Comparison of ENCODE assay signal across 1 cellular context in the genomic region with DNA sequence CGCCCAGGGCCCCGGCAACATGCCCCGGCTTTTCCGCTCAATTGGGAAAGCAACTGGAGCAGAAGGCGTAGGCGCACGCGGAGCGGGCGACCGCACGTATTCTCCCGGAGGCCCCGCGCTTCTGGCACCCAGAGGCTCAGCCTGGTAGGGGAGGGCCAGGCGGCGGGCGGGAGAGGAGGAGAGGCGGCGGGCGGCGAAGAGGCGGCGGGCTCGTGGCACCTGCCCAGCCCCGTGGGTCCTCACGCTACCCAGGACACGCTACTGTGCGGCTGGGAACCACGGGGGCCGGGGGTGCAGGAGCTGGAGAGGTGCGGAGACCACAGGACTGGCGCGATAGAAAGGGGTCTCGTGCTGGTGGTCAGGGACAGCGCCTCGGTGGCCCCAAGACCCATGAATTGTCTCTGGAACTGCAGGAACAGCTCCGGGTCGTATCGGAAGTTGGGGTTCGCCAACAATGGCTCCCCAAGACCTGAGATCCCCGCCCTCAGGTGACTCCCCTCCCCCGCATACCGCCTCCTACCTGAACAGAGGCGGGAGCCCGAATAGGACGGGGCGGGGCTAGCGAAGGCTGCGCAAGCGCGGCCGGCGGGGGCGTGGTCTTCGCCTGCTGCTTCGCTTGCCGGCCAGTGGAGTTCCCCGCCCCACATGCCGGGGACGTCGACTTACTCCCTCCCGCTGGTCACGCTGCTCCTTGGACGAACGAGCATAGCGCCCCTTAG.
A peak's percentile ranks its signal among the peaks of the same experiment; 100 is the strongest.
TF ChIP-seq lines count a peak whose summit lies in the region.

A gene (minus strand): TSS at position 549 of the 719 bp plus-strand sequence.

TF ChIP-seq in K562, 482 proteins besides CTCF, POLR2A, EP300 and RAD21 (continued from another document and continues in another):
- TF ChIP-seq, protein P1, sequence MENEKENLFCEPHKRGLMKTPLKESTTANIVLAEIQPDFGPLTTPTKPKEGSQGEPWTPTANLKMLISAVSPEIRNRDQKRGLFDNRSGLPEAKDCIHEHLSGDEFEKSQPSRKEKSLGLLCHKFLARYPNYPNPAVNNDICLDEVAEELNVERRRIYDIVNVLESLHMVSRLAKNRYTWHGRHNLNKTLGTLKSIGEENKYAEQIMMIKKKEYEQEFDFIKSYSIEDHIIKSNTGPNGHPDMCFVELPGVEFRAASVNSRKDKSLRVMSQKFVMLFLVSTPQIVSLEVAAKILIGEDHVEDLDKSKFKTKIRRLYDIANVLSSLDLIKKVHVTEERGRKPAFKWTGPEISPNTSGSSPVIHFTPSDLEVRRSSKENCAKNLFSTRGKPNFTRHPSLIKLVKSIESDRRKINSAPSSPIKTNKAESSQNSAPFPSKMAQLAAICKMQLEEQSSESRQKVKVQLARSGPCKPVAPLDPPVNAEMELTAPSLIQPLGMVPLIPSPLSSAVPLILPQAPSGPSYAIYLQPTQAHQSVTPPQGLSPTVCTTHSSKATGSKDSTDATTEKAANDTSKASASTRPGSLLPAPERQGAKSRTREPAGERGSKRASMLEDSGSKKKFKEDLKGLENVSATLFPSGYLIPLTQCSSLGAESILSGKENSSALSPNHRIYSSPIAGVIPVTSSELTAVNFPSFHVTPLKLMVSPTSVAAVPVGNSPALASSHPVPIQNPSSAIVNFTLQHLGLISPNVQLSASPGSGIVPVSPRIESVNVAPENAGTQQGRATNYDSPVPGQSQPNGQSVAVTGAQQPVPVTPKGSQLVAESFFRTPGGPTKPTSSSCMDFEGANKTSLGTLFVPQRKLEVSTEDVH (IDR thresholded peaks at IDR 0.05; ENCODE audit: low read depth, partially characterized antibody), result no peak
- TF ChIP-seq ILF3 (IDR thresholded peaks at IDR 0.05; ENCODE audit: borderline replicate concordance) (no peak), NELFE (IDR thresholded peaks at IDR 0.05; ENCODE audit: insufficient read depth, insufficient read length) (no peak), U2AF1 (optimal IDR thresholded peaks at IDR 0.05; ENCODE audit: low read depth, low read length) (no peak), ZNF217 (CRISPR knock-in tag; IDR thresholded peaks at IDR 0.05) (no peak), BMI1 (IDR thresholded peaks at IDR 0.05; ENCODE audit: low read length) (no peak), COPS2 (conservative IDR thresholded peaks at IDR 0.05) (no peak), RBM14 (IDR thresholded peaks at IDR 0.05; ENCODE audit: borderline replicate concordance, insufficient read depth, low read depth, low read length) (no peak), SMC3 (conservative IDR thresholded peaks at IDR 0.05; ENCODE audit: insufficient read depth, low read depth, low read length) (peak; percentile 49; the same call in 1 of the 2 replicates), SMARCE1 (IDR thresholded peaks at IDR 0.05) (no peak), ZNF3 (CRISPR knock-in tag; IDR thresholded peaks at IDR 0.05) (no peak), ATF7 (IDR thresholded peaks at IDR 0.05) (peak; percentile 49; the same call in 1 of the 2 replicates), ZEB2 (IDR thresholded peaks at IDR 0.05) (peak; percentile 98), KAT7 (CRISPR knock-in tag; IDR thresholded peaks at IDR 0.05; ENCODE audit: borderline replicate concordance) (peak; percentile 90; the same call in 1 of the 2 replicates), HDAC1 (IDR thresholded peaks at IDR 0.05) (peak in 1 of 2 experiments; percentile 62; a peak in 1 of 4 replicates), ZNF263 (CRISPR knock-in tag; IDR thresholded peaks at IDR 0.05; ENCODE audit: borderline replicate concordance) (peak; percentile 68; the same call in 1 of the 2 replicates), CBX8 (IDR thresholded peaks at IDR 0.05; ENCODE audit: borderline replicate concordance, extremely low read depth, low read depth, low read length, poor library complexity, severe bottlenecking) (no peak), EP400 (IDR thresholded peaks at IDR 0.05) (peak; percentile 66; the same call in 1 of the 2 replicates), NFXL1 (CRISPR knock-in tag; IDR thresholded peaks at IDR 0.05) (no peak), RFX7 (CRISPR knock-in tag; IDR thresholded peaks at IDR 0.05) (no peak), DNMT1 (IDR thresholded peaks at IDR 0.05) (0 out of 2 replicates have a peak, but pooled peaks have one; percentile 5), ZKSCAN1 (IDR thresholded peaks at IDR 0.05; ENCODE audit: low read depth, low read length) (peak; percentile 65; the same call in 1 of the 2 replicates), NCOA6 (IDR thresholded peaks at IDR 0.05) (no peak), MED1 (CRISPR knock-in tag; IDR thresholded peaks at IDR 0.05; ENCODE audit: borderline replicate concordance) (no peak), BCL6 (CRISPR knock-in tag; IDR thresholded peaks at IDR 0.05) (no peak), MAFK (IDR thresholded peaks at IDR 0.05; ENCODE audit: low read length) (no peak), ZKSCAN3 (CRISPR knock-in tag; IDR thresholded peaks at IDR 0.05) (no peak), CEBPG (CRISPR knock-in tag; IDR thresholded peaks at IDR 0.05) (0 out of 2 replicates have a peak, but pooled peaks have one; percentile 15), CEBPG (tag; conservative IDR thresholded peaks at IDR 0.05 in 1 of 2, IDR thresholded peaks at IDR 0.05 in 1 of 2) (no peak), RBBP5 (IDR thresholded peaks at IDR 0.05; ENCODE audit: borderline replicate concordance, insufficient read depth, low read length, poor library complexity, severe bottlenecking) (peak; percentile 67), ETV5 (CRISPR knock-in tag; IDR thresholded peaks at IDR 0.05; ENCODE audit: low read depth) (peak; percentile 23; the same call in 1 of the 2 replicates), JUN (IDR thresholded peaks at IDR 0.05; ENCODE audit: borderline replicate concordance, low read depth, low read length) (peak; percentile 54; the same call in 1 of the 2 replicates), JUN (CRISPR knock-in tag; IDR thresholded peaks at IDR 0.05; ENCODE audit: borderline replicate concordance) (no peak)
- TF ChIP-seq, protein P2, sequence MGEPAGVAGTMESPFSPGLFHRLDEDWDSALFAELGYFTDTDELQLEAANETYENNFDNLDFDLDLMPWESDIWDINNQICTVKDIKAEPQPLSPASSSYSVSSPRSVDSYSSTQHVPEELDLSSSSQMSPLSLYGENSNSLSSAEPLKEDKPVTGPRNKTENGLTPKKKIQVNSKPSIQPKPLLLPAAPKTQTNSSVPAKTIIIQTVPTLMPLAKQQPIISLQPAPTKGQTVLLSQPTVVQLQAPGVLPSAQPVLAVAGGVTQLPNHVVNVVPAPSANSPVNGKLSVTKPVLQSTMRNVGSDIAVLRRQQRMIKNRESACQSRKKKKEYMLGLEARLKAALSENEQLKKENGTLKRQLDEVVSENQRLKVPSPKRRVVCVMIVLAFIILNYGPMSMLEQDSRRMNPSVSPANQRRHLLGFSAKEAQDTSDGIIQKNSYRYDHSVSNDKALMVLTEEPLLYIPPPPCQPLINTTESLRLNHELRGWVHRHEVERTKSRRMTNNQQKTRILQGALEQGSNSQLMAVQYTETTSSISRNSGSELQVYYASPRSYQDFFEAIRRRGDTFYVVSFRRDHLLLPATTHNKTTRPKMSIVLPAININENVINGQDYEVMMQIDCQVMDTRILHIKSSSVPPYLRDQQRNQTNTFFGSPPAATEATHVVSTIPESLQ (CRISPR knock-in tag; IDR thresholded peaks at IDR 0.05), result peak; percentile 92; the same call in 1 of the 2 replicates
- TF ChIP-seq, protein P3, sequence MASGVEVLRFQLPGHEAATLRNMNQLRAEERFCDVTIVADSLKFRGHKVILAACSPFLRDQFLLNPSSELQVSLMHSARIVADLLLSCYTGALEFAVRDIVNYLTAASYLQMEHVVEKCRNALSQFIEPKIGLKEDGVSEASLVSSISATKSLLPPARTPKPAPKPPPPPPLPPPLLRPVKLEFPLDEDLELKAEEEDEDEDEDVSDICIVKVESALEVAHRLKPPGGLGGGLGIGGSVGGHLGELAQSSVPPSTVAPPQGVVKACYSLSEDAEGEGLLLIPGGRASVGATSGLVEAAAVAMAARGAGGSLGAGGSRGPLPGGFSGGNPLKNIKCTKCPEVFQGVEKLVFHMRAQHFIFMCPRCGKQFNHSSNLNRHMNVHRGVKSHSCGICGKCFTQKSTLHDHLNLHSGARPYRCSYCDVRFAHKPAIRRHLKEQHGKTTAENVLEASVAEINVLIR (CRISPR knock-in tag; IDR thresholded peaks at IDR 0.05), result peak; percentile 38; the same call in 1 of the 2 replicates
- TF ChIP-seq, protein P4, sequence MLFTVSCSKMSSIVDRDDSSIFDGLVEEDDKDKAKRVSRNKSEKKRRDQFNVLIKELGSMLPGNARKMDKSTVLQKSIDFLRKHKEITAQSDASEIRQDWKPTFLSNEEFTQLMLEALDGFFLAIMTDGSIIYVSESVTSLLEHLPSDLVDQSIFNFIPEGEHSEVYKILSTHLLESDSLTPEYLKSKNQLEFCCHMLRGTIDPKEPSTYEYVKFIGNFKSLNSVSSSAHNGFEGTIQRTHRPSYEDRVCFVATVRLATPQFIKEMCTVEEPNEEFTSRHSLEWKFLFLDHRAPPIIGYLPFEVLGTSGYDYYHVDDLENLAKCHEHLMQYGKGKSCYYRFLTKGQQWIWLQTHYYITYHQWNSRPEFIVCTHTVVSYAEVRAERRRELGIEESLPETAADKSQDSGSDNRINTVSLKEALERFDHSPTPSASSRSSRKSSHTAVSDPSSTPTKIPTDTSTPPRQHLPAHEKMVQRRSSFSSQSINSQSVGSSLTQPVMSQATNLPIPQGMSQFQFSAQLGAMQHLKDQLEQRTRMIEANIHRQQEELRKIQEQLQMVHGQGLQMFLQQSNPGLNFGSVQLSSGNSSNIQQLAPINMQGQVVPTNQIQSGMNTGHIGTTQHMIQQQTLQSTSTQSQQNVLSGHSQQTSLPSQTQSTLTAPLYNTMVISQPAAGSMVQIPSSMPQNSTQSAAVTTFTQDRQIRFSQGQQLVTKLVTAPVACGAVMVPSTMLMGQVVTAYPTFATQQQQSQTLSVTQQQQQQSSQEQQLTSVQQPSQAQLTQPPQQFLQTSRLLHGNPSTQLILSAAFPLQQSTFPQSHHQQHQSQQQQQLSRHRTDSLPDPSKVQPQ (CRISPR knock-in tag; IDR thresholded peaks at IDR 0.05; ENCODE audit: borderline replicate concordance), result no peak
- TF ChIP-seq, protein P5, sequence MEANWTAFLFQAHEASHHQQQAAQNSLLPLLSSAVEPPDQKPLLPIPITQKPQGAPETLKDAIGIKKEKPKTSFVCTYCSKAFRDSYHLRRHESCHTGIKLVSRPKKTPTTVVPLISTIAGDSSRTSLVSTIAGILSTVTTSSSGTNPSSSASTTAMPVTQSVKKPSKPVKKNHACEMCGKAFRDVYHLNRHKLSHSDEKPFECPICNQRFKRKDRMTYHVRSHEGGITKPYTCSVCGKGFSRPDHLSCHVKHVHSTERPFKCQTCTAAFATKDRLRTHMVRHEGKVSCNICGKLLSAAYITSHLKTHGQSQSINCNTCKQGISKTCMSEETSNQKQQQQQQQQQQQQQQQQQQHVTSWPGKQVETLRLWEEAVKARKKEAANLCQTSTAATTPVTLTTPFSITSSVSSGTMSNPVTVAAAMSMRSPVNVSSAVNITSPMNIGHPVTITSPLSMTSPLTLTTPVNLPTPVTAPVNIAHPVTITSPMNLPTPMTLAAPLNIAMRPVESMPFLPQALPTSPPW (CRISPR knock-in tag; IDR thresholded peaks at IDR 0.05), result peak; percentile 89
- TF ChIP-seq, protein P6, sequence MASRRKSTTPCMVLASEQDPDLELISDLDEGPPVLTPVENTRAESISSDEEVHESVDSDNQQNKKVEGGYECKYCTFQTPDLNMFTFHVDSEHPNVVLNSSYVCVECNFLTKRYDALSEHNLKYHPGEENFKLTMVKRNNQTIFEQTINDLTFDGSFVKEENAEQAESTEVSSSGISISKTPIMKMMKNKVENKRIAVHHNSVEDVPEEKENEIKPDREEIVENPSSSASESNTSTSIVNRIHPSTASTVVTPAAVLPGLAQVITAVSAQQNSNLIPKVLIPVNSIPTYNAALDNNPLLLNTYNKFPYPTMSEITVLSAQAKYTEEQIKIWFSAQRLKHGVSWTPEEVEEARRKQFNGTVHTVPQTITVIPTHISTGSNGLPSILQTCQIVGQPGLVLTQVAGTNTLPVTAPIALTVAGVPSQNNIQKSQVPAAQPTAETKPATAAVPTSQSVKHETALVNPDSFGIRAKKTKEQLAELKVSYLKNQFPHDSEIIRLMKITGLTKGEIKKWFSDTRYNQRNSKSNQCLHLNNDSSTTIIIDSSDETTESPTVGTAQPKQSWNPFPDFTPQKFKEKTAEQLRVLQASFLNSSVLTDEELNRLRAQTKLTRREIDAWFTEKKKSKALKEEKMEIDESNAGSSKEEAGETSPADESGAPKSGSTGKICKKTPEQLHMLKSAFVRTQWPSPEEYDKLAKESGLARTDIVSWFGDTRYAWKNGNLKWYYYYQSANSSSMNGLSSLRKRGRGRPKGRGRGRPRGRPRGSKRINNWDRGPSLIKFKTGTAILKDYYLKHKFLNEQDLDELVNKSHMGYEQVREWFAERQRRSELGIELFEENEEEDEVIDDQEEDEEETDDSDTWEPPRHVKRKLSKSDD (conservative IDR thresholded peaks at IDR 0.05; ENCODE audit: low read length), result no peak
- TF ChIP-seq, protein P7, sequence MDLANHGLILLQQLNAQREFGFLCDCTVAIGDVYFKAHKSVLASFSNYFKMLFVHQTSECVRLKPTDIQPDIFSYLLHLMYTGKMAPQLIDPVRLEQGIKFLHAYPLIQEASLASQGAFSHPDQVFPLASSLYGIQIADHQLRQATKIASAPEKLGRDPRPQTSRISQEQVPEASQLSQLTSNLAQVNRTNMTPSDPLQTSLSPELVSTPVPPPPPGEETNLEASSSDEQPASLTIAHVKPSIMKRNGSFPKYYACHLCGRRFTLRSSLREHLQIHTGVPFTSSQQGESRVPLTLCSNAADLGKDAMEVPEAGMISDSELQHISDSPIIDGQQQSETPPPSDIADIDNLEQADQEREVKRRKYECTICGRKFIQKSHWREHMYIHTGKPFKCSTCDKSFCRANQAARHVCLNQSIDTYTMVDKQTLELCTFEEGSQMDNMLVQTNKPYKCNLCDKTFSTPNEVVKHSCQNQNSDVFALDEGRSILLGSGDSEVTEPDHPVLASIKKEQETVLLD (IDR thresholded peaks at IDR 0.05), result peak; percentile 94
- TF ChIP-seq, protein P8, sequence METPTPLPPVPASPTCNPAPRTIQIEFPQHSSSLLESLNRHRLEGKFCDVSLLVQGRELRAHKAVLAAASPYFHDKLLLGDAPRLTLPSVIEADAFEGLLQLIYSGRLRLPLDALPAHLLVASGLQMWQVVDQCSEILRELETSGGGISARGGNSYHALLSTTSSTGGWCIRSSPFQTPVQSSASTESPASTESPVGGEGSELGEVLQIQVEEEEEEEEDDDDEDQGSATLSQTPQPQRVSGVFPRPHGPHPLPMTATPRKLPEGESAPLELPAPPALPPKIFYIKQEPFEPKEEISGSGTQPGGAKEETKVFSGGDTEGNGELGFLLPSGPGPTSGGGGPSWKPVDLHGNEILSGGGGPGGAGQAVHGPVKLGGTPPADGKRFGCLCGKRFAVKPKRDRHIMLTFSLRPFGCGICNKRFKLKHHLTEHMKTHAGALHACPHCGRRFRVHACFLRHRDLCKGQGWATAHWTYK (CRISPR knock-in tag; IDR thresholded peaks at IDR 0.05), result no peak
- TF ChIP-seq, protein P9, sequence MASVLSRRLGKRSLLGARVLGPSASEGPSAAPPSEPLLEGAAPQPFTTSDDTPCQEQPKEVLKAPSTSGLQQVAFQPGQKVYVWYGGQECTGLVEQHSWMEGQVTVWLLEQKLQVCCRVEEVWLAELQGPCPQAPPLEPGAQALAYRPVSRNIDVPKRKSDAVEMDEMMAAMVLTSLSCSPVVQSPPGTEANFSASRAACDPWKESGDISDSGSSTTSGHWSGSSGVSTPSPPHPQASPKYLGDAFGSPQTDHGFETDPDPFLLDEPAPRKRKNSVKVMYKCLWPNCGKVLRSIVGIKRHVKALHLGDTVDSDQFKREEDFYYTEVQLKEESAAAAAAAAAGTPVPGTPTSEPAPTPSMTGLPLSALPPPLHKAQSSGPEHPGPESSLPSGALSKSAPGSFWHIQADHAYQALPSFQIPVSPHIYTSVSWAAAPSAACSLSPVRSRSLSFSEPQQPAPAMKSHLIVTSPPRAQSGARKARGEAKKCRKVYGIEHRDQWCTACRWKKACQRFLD (CRISPR knock-in tag; IDR thresholded peaks at IDR 0.05), result no peak; the same call in 1 of the 2 replicates
